8 cellular contexts compared by ENCODE assay signal in the genomic region with DNA sequence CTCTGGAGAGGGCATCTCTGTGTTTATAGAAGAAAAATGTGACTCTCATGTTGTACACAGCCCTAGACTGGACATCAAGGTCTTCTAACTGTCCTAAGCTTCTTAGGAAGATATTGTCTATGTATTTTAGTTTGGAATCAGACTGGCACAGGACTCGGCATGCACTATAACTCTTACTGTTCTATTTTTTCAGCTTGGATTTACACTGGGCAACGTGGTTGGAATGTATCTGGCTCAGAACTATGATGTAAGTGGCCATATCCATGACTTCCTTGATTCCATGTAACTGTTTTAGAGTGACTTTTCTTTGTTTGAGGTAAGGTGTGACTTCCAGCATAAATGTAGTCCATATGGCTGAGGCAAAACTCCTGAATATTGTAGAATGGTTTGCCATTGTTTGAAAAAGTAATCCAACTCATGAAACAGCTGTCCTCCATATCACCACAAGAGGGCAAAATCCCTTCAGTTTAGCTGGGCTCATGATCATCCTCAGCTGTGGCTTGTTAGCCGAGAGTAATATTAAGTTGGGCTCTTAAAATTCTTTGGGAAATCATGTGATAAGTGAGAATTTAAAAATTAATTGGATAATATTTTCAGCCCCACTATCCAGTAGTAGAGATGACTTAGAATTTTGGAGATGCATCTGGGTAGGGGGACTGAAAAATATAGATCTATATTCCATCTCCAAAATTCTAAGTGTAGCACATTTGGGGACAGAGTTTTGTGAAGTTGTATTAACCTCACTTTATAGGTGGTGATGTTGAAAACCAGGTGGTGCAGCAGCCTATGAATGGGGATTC.
DNase-seq lines count a peak whose midpoint lies in the region; ATAC-seq and TF ChIP-seq lines count a peak whose summit lies in the region.

No MANE protein-coding gene starts in this region.

- no peaks in the 10 kb centered on the region for H3K27me3 ChIP-seq in subcutaneous abdominal adipose tissue (ENCODE audit: control insufficient read depth in 5 of 5, insufficient read depth in 4 of 5, low read length in 5 of 5)

- peaks cover 5 to 26% (median 25%) of the 10 kb centered on the region in 5 donors for H3K4me1 ChIP-seq in subcutaneous abdominal adipose tissue (ENCODE audit: control insufficient read depth in 5 of 5, insufficient read depth in 5 of 5, low read length in 5 of 5)

- H3K9ac ChIP-seq in subcutaneous abdominal adipose tissue (ENCODE audit: low read length in 5 of 5), result peak overlapping the region in 3 of 5 donors; percentile 0 to 18 (median 13)

- in situ Hi-C loops in GM13977 (cut with MboI; ENCODE audit: low pct_unique_long_range_greater_than_20kb, low sequenced_read_pairs, unreplicated experiment) (loop anchor here (10.0 kb wide), 1 partner anchor 332 kb away; no protein-coding TSS in a partner anchor), astrocyte of the cerebellum (cut with HindIII; ENCODE audit: low sequenced_read_pairs) (loop anchor here (5.0 kb wide), 1 partner anchor 120 kb away; no protein-coding TSS in a partner anchor)

- ATAC-seq in HG03060 (IDR thresholded peaks at IDR 0.05; ENCODE audit: low read depth, unreplicated experiment), result peak; percentile 68

- TF ChIP-seq CTCF in GM13977 (IDR thresholded peaks at IDR 0.05; ENCODE audit: extremely low read depth, insufficient read depth, missing control alignments) (peak; percentile 65), astrocyte of the cerebellum (IDR thresholded peaks at IDR 0.05; ENCODE audit: low read depth, low read length, missing control alignments) (peak; percentile 83)

- DNase-seq in AG08396 (ENCODE audit: low spot score), result peak; percentile 51
- peak; percentile 51 for DNase-seq in GM13977 (ENCODE audit: low spot score)
- DNase-seq in NCI-H2196 treated with DMSO at 0.1 percent for 48 hours (lab: John Stamatoyannopoulos, UW; ENCODE audit: unreplicated experiment), result peak; percentile 23
- peak; percentile 78 for DNase-seq in astrocyte of the cerebellum (ENCODE audit: low read depth)
- DNase-seq in iPS-NIHi7 (ENCODE audit: extremely low spot score), result peak; percentile 65
- DNase-seq in T-helper 9 cell, result no peak

- no peak overlapping the region for H3K4me3 ChIP-seq in astrocyte of the cerebellum (ENCODE audit: low read depth, low read length)
- H3K4me3 ChIP-seq in subcutaneous abdominal adipose tissue (ENCODE audit: low read depth in 1 of 5, low read length in 5 of 5), result no peak overlapping the region

- no peak overlapping the region for H3K27ac ChIP-seq in subcutaneous abdominal adipose tissue (ENCODE audit: low read depth, low read length)

- no peaks in the 10 kb centered on the region for H3K9me3 ChIP-seq in subcutaneous abdominal adipose tissue (ENCODE audit: control insufficient read depth in 5 of 5, low read length in 5 of 5)

- peaks cover 11 to 30% (median 17%) of the 10 kb centered on the region in 5 donors for H3K36me3 ChIP-seq in subcutaneous abdominal adipose tissue (ENCODE audit: control insufficient read depth in 5 of 5, insufficient read depth in 5 of 5, low read length in 5 of 5)
